ENCODE assay signal across 22 cellular contexts in genomic region chr21:25466470-25466869, GRCh38.
"Had no signal": no experiment of that assay in that cellular context is flagged by ENCODE, and none has a peak within 500 bp of the region (broad histone marks: within the 10 kb centered on the region; RNA-seq: fewer than 3 reads in every experiment).

No MANE protein-coding gene starts in this region.

- FAIRE-seq: astrocyte had no signal

- H3K27me3 ChIP-seq: Peyer's patch, SJCRH30 had no signal

- H3K4me3 ChIP-seq: Peyer's patch, SJCRH30 had no signal

- H3K4me3 Mint-ChIP-seq: activated CD4-positive, alpha-beta memory T cell treated with anti-CD3 and anti-CD28 coated beads for 36 hours; activated CD4-positive, alpha-beta T cell treated with anti-CD3 and anti-CD28 coated beads, Interleukin-2, amount 10 ng/mL, durations not matched to agents 24 days and 14 days; activated T-cell treated with anti-CD3 and anti-CD28 coated beads, Interleukin-2, amount 50 U/mL, for 4 hours; brain; central memory CD8-positive, alpha-beta T cell had no signal

- H3K36me3 Mint-ChIP-seq: brain had no signal

- H3K27me3 Mint-ChIP-seq: activated CD4-positive, alpha-beta memory T cell treated with anti-CD3 and anti-CD28 coated beads for 36 hours; activated CD4-positive, alpha-beta T cell treated with anti-CD3 and anti-CD28 coated beads, Interleukin-2, amount 10 ng/mL, durations not matched to agents 24 days and 14 days; central memory CD8-positive, alpha-beta T cell had no signal

- H3K36me3 ChIP-seq: Peyer's patch, SJCRH30, WERI-Rb-1 had no signal

- H3K27ac ChIP-seq: Peyer's patch, RWPE1, SJCRH30, WERI-Rb-1 had no signal

- H3K4me1 ChIP-seq: Peyer's patch had no signal

- H3K4me2 ChIP-seq: SK-N-SH had no signal

- H3K27ac Mint-ChIP-seq: activated CD4-positive, alpha-beta T cell treated with anti-CD3 and anti-CD28 coated beads, Interleukin-2, amount 10 ng/mL, durations not matched to agents 24 days and 14 days; brain had no signal

- H3K9me3 ChIP-seq: Peyer's patch, SJCRH30, SK-N-SH had no signal

- DNase-seq: activated CD4-positive, alpha-beta memory T cell treated with anti-CD3 and anti-CD28 coated beads for 36 hours; activated CD4-positive, alpha-beta T cell treated with anti-CD3 and anti-CD28 coated beads, Interleukin-2, amount 10 ng/mL, durations not matched to agents 24 days and 14 days; activated naive CD4-positive, alpha-beta T cell treated with anti-CD3 and anti-CD28 coated beads, Interleukin-2, amount 50 U/mL, for 16 hours; activated T-cell treated with anti-CD3 and anti-CD28 coated beads, Interleukin-2, amount 50 U/mL, for 4 hours; amygdala; Karpas-422; NCI-H1105 treated with DMSO at 0.1 percent for 48 hours; NCI-H1436 treated with DMSO at 0.1 percent for 48 hours; NCI-H187; NCI-H2081; NCI-H446; NCI-H524; Peyer's patch; Right ventricle myocardium superior; SJCRH30; SK-N-SH; T-helper 1 cell; WERI-Rb-1 had no signal

- H3K9me3 Mint-ChIP-seq: activated T-cell treated with anti-CD3 and anti-CD28 coated beads, Interleukin-2, amount 50 U/mL, for 4 hours; brain; central memory CD8-positive, alpha-beta T cell had no signal

- H3K9ac ChIP-seq: SK-N-SH had no signal

- ATAC-seq: activated T-cell treated with anti-CD3 and anti-CD28 coated beads, Interleukin-2, amount 50 U/mL, for 4 hours had no signal

- H3K4me1 Mint-ChIP-seq: brain had no signal
